Comparison of ENCODE assay signal across 30 cellular contexts in the genomic region with DNA sequence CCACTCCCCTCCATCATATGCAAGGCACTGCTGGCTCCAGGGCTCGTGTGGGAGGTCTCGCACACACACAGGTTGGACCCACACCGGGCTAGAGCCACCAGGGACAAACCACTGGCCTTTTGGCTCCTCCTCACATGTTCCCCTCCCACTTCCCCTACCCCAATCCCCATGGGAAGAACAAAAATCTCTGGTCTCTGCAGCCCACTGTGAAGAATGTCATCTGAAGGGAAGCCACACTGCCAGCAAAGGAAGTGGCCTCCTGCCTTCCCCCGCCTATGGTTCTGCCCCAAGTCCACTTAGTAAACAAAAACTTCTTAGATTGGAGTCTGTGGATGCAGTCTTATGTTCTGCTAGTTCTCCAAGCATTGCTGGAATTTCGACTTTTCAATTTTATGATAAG. TPM values are rescaled to one million over a fixed set of nuclear protein-coding genes. Genes with fewer than 3 reads are reported as not detected.
DNase-seq lines count a peak whose midpoint lies in the region; ATAC-seq and TF ChIP-seq lines count a peak whose summit lies in the region.
"Had no signal": no experiment of that assay in that cellular context is flagged by ENCODE, and none has a peak within 500 bp of the region (broad histone marks: within the 10 kb centered on the region; RNA-seq: fewer than 3 reads in every experiment).

No MANE protein-coding gene starts in this region.

- DNase-seq in GM23338 (ENCODE audit: low spot score) (no peak), UCSD-AML1 (lab: John Stamatoyannopoulos, UW; ENCODE audit: unreplicated experiment) (peak; percentile 33), iPS-NIHi7 (ENCODE audit: extremely low spot score) (peak; percentile 20), osteocyte (ENCODE audit: extremely low spot score, unreplicated experiment) (peak; percentile 57), NCI-H748 (lab: John Stamatoyannopoulos, UW; ENCODE audit: unreplicated experiment) (no peak), HuH-7.5 (ENCODE audit: low spot score) (no peak)
- DNase-seq: activated CD4-positive, alpha-beta memory T cell treated with anti-CD3 and anti-CD28 coated beads for 36 hours; activated naive CD4-positive, alpha-beta T cell; activated naive CD8-positive, alpha-beta T cell treated with anti-CD3 and anti-CD28 coated beads, Interleukin-2, amount 50 U/mL, for 24 hours; activated T-cell treated with anti-CD3 and anti-CD28 coated beads, Interleukin-2, amount 50 U/mL, for 72 hours; caudate nucleus; COR-L47; foreskin keratinocyte; HCEC 1CT; Karpas-422; NCI-H1436 treated with DMSO at 0.1 percent for 48 hours; NCI-H2081 treated with DMSO at 0.1 percent for 48 hours; NCI-H774; sigmoid colon; stimulated activated CD4-positive, alpha-beta T cell treated with anti-CD3 and anti-CD28 coated beads, Interleukin-4, amount 100 ng/mL, for 4 hours; T-helper 1 cell; tibial artery had no signal

- no peaks in the 10 kb centered on the region for H3K79me2 ChIP-seq in GM23338 (replicated peaks; ENCODE audit: insufficient read depth)

- peaks cover 3% of the 10 kb centered on the region; the same call in 1 of the 2 replicates for H3K27me3 ChIP-seq in GM23338 (ENCODE audit: insufficient read depth)
- H3K27me3 ChIP-seq: esophagus muscularis mucosa, heart left ventricle, sigmoid colon had no signal

- H3K4me3 Mint-ChIP-seq in GM23338 = no peak overlapping the region
- H3K4me3 Mint-ChIP-seq in osteocyte (ENCODE audit: unreplicated experiment) = no peak overlapping the region
- H3K4me3 Mint-ChIP-seq: activated CD4-positive, alpha-beta memory T cell treated with anti-CD3 and anti-CD28 coated beads for 36 hours; activated naive CD8-positive, alpha-beta T cell treated with anti-CD3 and anti-CD28 coated beads, Interleukin-2, amount 50 U/mL, for 24 hours; activated T-cell treated with anti-CD3 and anti-CD28 coated beads, Interleukin-2, amount 50 U/mL, for 72 hours had no signal

- H3K4me3 ChIP-seq in GM23338 = no peak overlapping the region
- H3K4me3 ChIP-seq: coronary artery, esophagus muscularis mucosa, lung, sigmoid colon, tibial artery had no signal

- no peak overlapping the region for H3K27ac ChIP-seq in GM23338 (ENCODE audit: low read depth)
- H3K27ac ChIP-seq: coronary artery, esophagus muscularis mucosa, foreskin keratinocyte, sigmoid colon, tibial artery had no signal

- H2AFZ ChIP-seq in GM23338 = no peak overlapping the region; the same call in 1 of the 2 replicates

- H3K36me3 ChIP-seq in GM23338 (ENCODE audit: insufficient read depth) = no peaks in the 10 kb centered on the region
- H3K36me3 ChIP-seq: esophagus muscularis mucosa, heart left ventricle, sigmoid colon, tibial artery had no signal

- no peaks in the 10 kb centered on the region for H4K20me1 ChIP-seq in GM23338 (replicated peaks; ENCODE audit: insufficient read depth)

- peak overlapping the region; percentile 45; the same call in 1 of the 2 replicates for H3K4me2 ChIP-seq in GM23338

- TF ChIP-seq CTCF in GM23338 (conservative IDR thresholded peaks at IDR 0.05; ENCODE audit: low read depth in 2 of 2) (no peak), osteocyte (IDR thresholded peaks at IDR 0.05) (no peak)

- no peak for ATAC-seq in GM23338
- ATAC-seq in GM19455 (IDR thresholded peaks at IDR 0.05; ENCODE audit: unreplicated experiment) = no peak
- ATAC-seq: activated CD4-positive, CD25-positive, alpha-beta regulatory T cell treated with anti-CD3 and anti-CD28 coated beads, Interleukin-2, amount 50 U/mL, for 24 hours; activated naive CD8-positive, alpha-beta T cell treated with anti-CD3 and anti-CD28 coated beads, Interleukin-2, amount 50 U/mL, for 24 hours; activated T-cell treated with anti-CD3 and anti-CD28 coated beads, Interleukin-2, amount 50 U/mL, for 72 hours; foreskin keratinocyte had no signal

- peaks cover 14% of the 10 kb centered on the region for H3K9me3 Mint-ChIP-seq in GM23338
- H3K9me3 Mint-ChIP-seq in osteocyte (ENCODE audit: unreplicated experiment) = peaks cover 5% of the 10 kb centered on the region
- H3K9me3 Mint-ChIP-seq: activated CD4-positive, alpha-beta memory T cell treated with anti-CD3 and anti-CD28 coated beads for 36 hours had no signal

- H3K27me3 Mint-ChIP-seq in GM23338 (ENCODE audit: insufficient read depth, low read depth, poor library complexity) (peaks cover 22% of the 10 kb centered on the region), osteocyte (ENCODE audit: unreplicated experiment) (peaks cover 17% of the 10 kb centered on the region)

- H3K4me1 Mint-ChIP-seq in GM23338 (peaks cover 45% of the 10 kb centered on the region), osteocyte (ENCODE audit: unreplicated experiment) (peaks cover 16% of the 10 kb centered on the region)
- H3K4me1 Mint-ChIP-seq: activated naive CD8-positive, alpha-beta T cell treated with anti-CD3 and anti-CD28 coated beads, Interleukin-2, amount 50 U/mL, for 24 hours had no signal

- no peak overlapping the region for H3K27ac Mint-ChIP-seq in GM23338
- H3K27ac Mint-ChIP-seq in osteocyte (ENCODE audit: unreplicated experiment) = no peak overlapping the region
- H3K27ac Mint-ChIP-seq: activated CD4-positive, alpha-beta memory T cell treated with anti-CD3 and anti-CD28 coated beads for 36 hours; activated naive CD8-positive, alpha-beta T cell treated with anti-CD3 and anti-CD28 coated beads, Interleukin-2, amount 50 U/mL, for 24 hours; activated T-cell treated with anti-CD3 and anti-CD28 coated beads, Interleukin-2, amount 50 U/mL, for 72 hours had no signal

- H3K36me3 Mint-ChIP-seq in GM23338 (ENCODE audit: low read depth) (peaks cover 20% of the 10 kb centered on the region), osteocyte (ENCODE audit: unreplicated experiment) (no peaks in the 10 kb centered on the region)
- H3K36me3 Mint-ChIP-seq: activated CD4-positive, alpha-beta memory T cell treated with anti-CD3 and anti-CD28 coated beads for 36 hours had no signal

- H3K4me1 ChIP-seq in GM23338 (ENCODE audit: insufficient read depth) = peaks cover 38% of the 10 kb centered on the region
- H3K4me1 ChIP-seq: sigmoid colon, tibial artery had no signal

- peaks cover 14% of the 10 kb centered on the region; the same call in 1 of the 2 replicates for H3K9me2 ChIP-seq in GM23338 (ENCODE audit: insufficient read depth)

- peaks cover 16% of the 10 kb centered on the region for H3F3A ChIP-seq in GM23338 (replicated peaks; ENCODE audit: low read depth)

TF ChIP-seq in GM23338, 12 proteins besides CTCF, POLR2A, EP300 and RAD21 (continues in another document):
- TF ChIP-seq, protein P1, sequence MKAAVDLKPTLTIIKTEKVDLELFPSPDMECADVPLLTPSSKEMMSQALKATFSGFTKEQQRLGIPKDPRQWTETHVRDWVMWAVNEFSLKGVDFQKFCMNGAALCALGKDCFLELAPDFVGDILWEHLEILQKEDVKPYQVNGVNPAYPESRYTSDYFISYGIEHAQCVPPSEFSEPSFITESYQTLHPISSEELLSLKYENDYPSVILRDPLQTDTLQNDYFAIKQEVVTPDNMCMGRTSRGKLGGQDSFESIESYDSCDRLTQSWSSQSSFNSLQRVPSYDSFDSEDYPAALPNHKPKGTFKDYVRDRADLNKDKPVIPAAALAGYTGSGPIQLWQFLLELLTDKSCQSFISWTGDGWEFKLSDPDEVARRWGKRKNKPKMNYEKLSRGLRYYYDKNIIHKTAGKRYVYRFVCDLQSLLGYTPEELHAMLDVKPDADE (IDR thresholded peaks at IDR 0.05) = no peak
- TF ChIP-seq ZNF331 (CRISPR knock-in tag; IDR thresholded peaks at IDR 0.05; ENCODE audit: low read depth) (no peak), STAT1 (IDR thresholded peaks at IDR 0.05; ENCODE audit: unreplicated experiment) (no peak)

RNA-seq across cellular contexts. Expression of a gene that starts 24.2 kb away (rescaled TPM):
- total RNA-seq in GM23338 (2014; rRNA removed; shearing (Covaris generic)) = 69.9 and 73.6 TPM in 2 replicates
- polyA plus RNA-seq in GM23338 (2016; fragmentation: Nextera tagmentation; extraction: Ambion mirVana) = 42.8 and 44.7 TPM in 2 replicates
- total RNA-seq in osteocyte = 36.5 and 37.0 TPM in 2 replicates
- total RNA-seq: SK-MEL-5 had no signal
- polyA plus RNA-seq: neural cell had no signal

Comparison
In these comparisons a context has a peak if more than half of its experiments do, and no peak if none do; other contexts are left out.
1. DNase-seq: peak in UCSD-AML1 (single experiment), iPS-NIHi7 (single experiment) and osteocyte (single experiment); none in GM23338 (single experiment), NCI-H748 (single experiment) and HuH-7.5 (single experiment).